ENCODE assay signal across 17 cellular contexts in genomic region chr5:150630459-150631325, GRCh38. TPM values are rescaled to one million over a fixed set of nuclear protein-coding genes. Genes with fewer than 3 reads are reported as not detected.
A peak's percentile ranks its signal among the peaks of the same experiment; 100 is the strongest.
DNase-seq lines count a peak whose midpoint lies in the region; ATAC-seq and TF ChIP-seq lines count a peak whose summit lies in the region.
"Had no signal": no experiment of that assay in that cellular context is flagged by ENCODE, and none has a peak within 500 bp of the region (broad histone marks: within the 10 kb centered on the region; RNA-seq: fewer than 3 reads in every experiment).

No MANE protein-coding gene starts in this region.

- dilution Hi-C loops in IMR-90 (cut with HindIII; ENCODE audit: low sequenced_read_pairs, unreplicated experiment): no loop called here

- intact Hi-C loops in IMR-90 (cut with micrococcal nuclease): no loop called here

- peaks cover 22% of the 10 kb centered on the region for H3K9me1 ChIP-seq in IMR-90 (ENCODE audit: insufficient read depth, low read length)

- no peak overlapping the region for H3K4me3 Mint-ChIP-seq in chondrocyte (ENCODE audit: unreplicated experiment)
- H3K4me3 Mint-ChIP-seq: CD8-positive, alpha-beta T cell; stimulated activated effector memory CD8-positive, alpha-beta T cell treated with anti-CD3 and anti-CD28 coated beads, Interleukin-12 subunit alpha, Interleukin-12 subunit beta, amount 100 ng/mL, for 72 hours had no signal

- H3K27me3 Mint-ChIP-seq in chondrocyte (ENCODE audit: low read depth): no peaks in the 10 kb centered on the region

- H2AFZ ChIP-seq in IMR-90 (replicated peaks; ENCODE audit: low read length, poor library complexity) (peak overlapping the region; percentile 1), smooth muscle cell (ENCODE audit: low read depth) (no peak overlapping the region)
- H2AFZ ChIP-seq: parathyroid adenoma had no signal

- H3K27me3 ChIP-seq in IMR-90 (ENCODE audit: control insufficient read depth, insufficient read depth, low read length): no peaks in the 10 kb centered on the region
- H3K27me3 ChIP-seq in smooth muscle cell (ENCODE audit: low read depth): no peaks in the 10 kb centered on the region

- peaks cover 45% of the 10 kb centered on the region for H3K4me1 ChIP-seq in IMR-90 (ENCODE audit: control insufficient read depth, insufficient read depth, low read length)
- H3K4me1 ChIP-seq in smooth muscle cell (ENCODE audit: low read depth): no peaks in the 10 kb centered on the region

- H3K36me3 ChIP-seq in IMR-90 (ENCODE audit: control insufficient read depth, insufficient read depth, low read length) (peaks cover 2% of the 10 kb centered on the region; the same call in 1 of the 2 replicates), smooth muscle cell (ENCODE audit: low read depth) (no peaks in the 10 kb centered on the region)

- POLR2A ChIA-PET in IMR-90 (lab: Charles Lee; ENCODE audit: unreplicated experiment): no interaction called here

- peak overlapping the region; percentile 8 for H3K4ac ChIP-seq in IMR-90 (ENCODE audit: low read depth, low read length)

- TF ChIP-seq POLR2A in IMR-90 (IDR thresholded peaks at IDR 0.05; ENCODE audit: low read depth, low read length): no peak

- DNase-seq in IMR-90 (no peak), chondrocyte (ENCODE audit: low spot score) (no peak), left lobe of liver (ENCODE audit: low spot score) (no peak), smooth muscle cell (lab: John Stamatoyannopoulos, UW; ENCODE audit: unreplicated experiment) (no peak), dedifferentiated amniotic fluid mesenchymal stem cell (ENCODE audit: extremely low spot score) (no peak), NCI-H2227 (lab: John Stamatoyannopoulos, UW; ENCODE audit: unreplicated experiment) (no peak), NOMO-1 treated with DMSO at 0.1 percent for 48 hours (lab: John Stamatoyannopoulos, UW; ENCODE audit: unreplicated experiment) (no peak)
- DNase-seq: activated effector memory CD4-positive, alpha-beta T cell treated with anti-CD3 and anti-CD28 coated beads, Interleukin-2, amount 50 U/mL, for 16 hours; CD8-positive, alpha-beta T cell; EL; Kasumi-1; NCI-H1105 treated with DMSO at 0.1 percent for 48 hours; T-helper 2 cell had no signal

- CTCF ChIA-PET in IMR-90 (lab: Yijun Ruan, JAX): interaction anchor here (0.5 kb wide), 1 partner anchor 1104 kb away, joined by 10 read pairs; no protein-coding TSS in a partner anchor

- in situ Hi-C loops in IMR-90 (cut with MboI; ENCODE audit: low sequenced_read_pairs): no loop called here

- no peak overlapping the region for H3K56ac ChIP-seq in IMR-90 (ENCODE audit: extremely low read depth, insufficient read depth, low read length)

- H3K4me2 ChIP-seq in IMR-90 (ENCODE audit: low read depth, low read length) (no peak overlapping the region), smooth muscle cell (peak overlapping the region; percentile 25)

- peaks cover 9% of the 10 kb centered on the region for H3F3A ChIP-seq in smooth muscle cell (ENCODE audit: low read depth)

- 0 out of 2 replicates have a peak overlapping the region, but pooled peaks have one; percentile 14 for H2BK20ac ChIP-seq in IMR-90 (ENCODE audit: low read depth, low read length)

- peak overlapping the region; percentile 84 for H2AK5ac ChIP-seq in IMR-90 (ENCODE audit: low read depth, low read length)

- no peak for TF ChIP-seq CTCF in IMR-90 (conservative IDR thresholded peaks at IDR 0.05; ENCODE audit: low read depth, low read length)
- no peak for TF ChIP-seq CTCF in chondrocyte (IDR thresholded peaks at IDR 0.05)
- no peak for TF ChIP-seq CTCF in smooth muscle cell (IDR thresholded peaks at IDR 0.05; ENCODE audit: borderline replicate concordance, insufficient read depth, poor library complexity, severe bottlenecking)

- peak overlapping the region; percentile 77 for H3K27ac Mint-ChIP-seq in chondrocyte (ENCODE audit: unreplicated experiment)
- H3K27ac Mint-ChIP-seq: CD8-positive, alpha-beta T cell; stimulated activated effector memory CD8-positive, alpha-beta T cell treated with anti-CD3 and anti-CD28 coated beads, Interleukin-12 subunit alpha, Interleukin-12 subunit beta, amount 100 ng/mL, for 72 hours had no signal

- H3K27ac ChIP-seq in IMR-90 (ENCODE audit: insufficient read depth, low read length): no peak overlapping the region
- H3K27ac ChIP-seq in smooth muscle cell (ENCODE audit: low read depth): peak overlapping the region; percentile 29
- H3K27ac ChIP-seq: parathyroid adenoma had no signal

- no TSS peak for BruUV-seq in IMR-90 (replicated peaks; lab: Mats Ljungman, UMichigan)

- no peak overlapping the region for H2BK15ac ChIP-seq in IMR-90 (ENCODE audit: low read depth, low read length)

- H3K23ac ChIP-seq in IMR-90 (ENCODE audit: low read depth, low read length): no peak overlapping the region

- H3K4me1 Mint-ChIP-seq in chondrocyte (ENCODE audit: low read depth): peaks cover 89% of the 10 kb centered on the region
- H3K4me1 Mint-ChIP-seq: stimulated activated effector memory CD8-positive, alpha-beta T cell treated with anti-CD3 and anti-CD28 coated beads, Interleukin-12 subunit alpha, Interleukin-12 subunit beta, amount 100 ng/mL, for 72 hours had no signal

- no peak overlapping the region for H4K91ac ChIP-seq in IMR-90 (ENCODE audit: insufficient read depth, low read depth, low read length)

- H4K5ac ChIP-seq in IMR-90 (ENCODE audit: low read depth, low read length): no peak overlapping the region

- H3K9me3 ChIP-seq in IMR-90 (ENCODE audit: control insufficient read depth, insufficient read depth, low read length) (no peaks in the 10 kb centered on the region), smooth muscle cell (replicated peaks; ENCODE audit: low read depth) (no peaks in the 10 kb centered on the region)

- H3K18ac ChIP-seq in IMR-90 (ENCODE audit: low read depth, low read length): no peak overlapping the region

- peak overlapping the region; percentile 30; the same call in 1 of the 2 replicates for H2BK120ac ChIP-seq in IMR-90 (ENCODE audit: low read depth, low read length)

- H2AK9ac ChIP-seq in IMR-90 (replicated peaks; ENCODE audit: low read depth, low read length, poor library complexity): peak overlapping the region; percentile 71

- WGBS in IMR-90 (ENCODE audit: extremely low coverage in 2 of 2, insufficient read length in 1 of 2), 2 experiments: 78% methylated on average over 4 of the region's 9 CpGs; no CpG with 5 or more reads in 1 of the 2 experiments
- 65% methylated on average over 9 of the region's 9 CpGs for WGBS in smooth muscle cell (ENCODE audit: low lambda C conversion rate)

- TF ChIP-seq RAD21 in IMR-90 (IDR thresholded peaks at IDR 0.05; ENCODE audit: low read length): no peak

- H3K36me3 Mint-ChIP-seq in chondrocyte (ENCODE audit: low read depth): peaks cover 6% of the 10 kb centered on the region
- H3K36me3 Mint-ChIP-seq: CD8-positive, alpha-beta T cell; stimulated activated effector memory CD8-positive, alpha-beta T cell treated with anti-CD3 and anti-CD28 coated beads, Interleukin-12 subunit alpha, Interleukin-12 subunit beta, amount 100 ng/mL, for 72 hours had no signal

- H3K14ac ChIP-seq in IMR-90 (replicated peaks; ENCODE audit: low read depth, low read length): peak overlapping the region; percentile 25; the same call in 1 of the 2 replicates

- no peak overlapping the region; the same call in 1 of the 2 replicates for H3K9ac ChIP-seq in IMR-90 (ENCODE audit: low read depth, low read length)
- H3K9ac ChIP-seq in smooth muscle cell (ENCODE audit: low read depth): no peak overlapping the region
- H3K9ac ChIP-seq: parathyroid adenoma had no signal

- H4K20me1 ChIP-seq in IMR-90 (ENCODE audit: insufficient read depth, low read length): no peaks in the 10 kb centered on the region; the same call in 1 of the 2 replicates
- H4K20me1 ChIP-seq in smooth muscle cell (ENCODE audit: low read depth): peaks cover 71% of the 10 kb centered on the region

- H3K4me3 ChIP-seq in IMR-90 (ENCODE audit: insufficient read depth, low read depth, low read length): no peak overlapping the region
- H3K4me3 ChIP-seq in smooth muscle cell: no peak overlapping the region

- H3K79me2 ChIP-seq in smooth muscle cell (ENCODE audit: low read depth): peaks cover 63% of the 10 kb centered on the region

- 0 out of 2 replicates have a peak, but pooled peaks have one; percentile 9 for ATAC-seq in IMR-90 (ENCODE audit: low read depth)
- ATAC-seq in left lobe of liver: peak; percentile 63
- ATAC-seq in GM18511 (IDR thresholded peaks at IDR 0.05; ENCODE audit: unreplicated experiment): no peak
- ATAC-seq: activated CD4-positive, CD25-positive, alpha-beta regulatory T cell treated with anti-CD3 and anti-CD28 coated beads, Interleukin-2, amount 50 U/mL, for 24 hours; CD8-positive, alpha-beta T cell; stimulated activated effector memory CD8-positive, alpha-beta T cell treated with anti-CD3 and anti-CD28 coated beads, Interleukin-12 subunit alpha, Interleukin-12 subunit beta, amount 100 ng/mL, for 72 hours had no signal

- no peaks in the 10 kb centered on the region; a peak in 1 of 4 replicates for H3K79me1 ChIP-seq in IMR-90 (ENCODE audit: low read depth in 1 of 2, low read length in 2 of 2)

- H3K9me3 Mint-ChIP-seq in chondrocyte (ENCODE audit: low read depth): no peaks in the 10 kb centered on the region
- H3K9me3 Mint-ChIP-seq: CD8-positive, alpha-beta T cell; stimulated activated effector memory CD8-positive, alpha-beta T cell treated with anti-CD3 and anti-CD28 coated beads, Interleukin-12 subunit alpha, Interleukin-12 subunit beta, amount 100 ng/mL, for 72 hours had no signal

- 0 out of 4 replicates have a peak overlapping the region, but pooled peaks of 1 of the 2 experiments have one; percentile 26 for H4K8ac ChIP-seq in IMR-90 (ENCODE audit: low read depth in 2 of 2, low read length in 2 of 2)

- peak overlapping the region; percentile 18 for H2BK5ac ChIP-seq in IMR-90 (ENCODE audit: low read depth, low read length, poor library complexity, severe bottlenecking)

TF ChIP-seq in IMR-90, 13 proteins besides CTCF, POLR2A, EP300 and RAD21 (continues in another document):
- TF ChIP-seq FOS (IDR thresholded peaks at IDR 0.05; ENCODE audit: low read depth, low read length): no peak
- TF ChIP-seq NFE2L2 (IDR thresholded peaks at IDR 0.05; ENCODE audit: low read depth, low read length): no peak

RNA-seq across cellular contexts. Expression of gene SYNPO, which starts 9.8 kb away (rescaled TPM):
- total RNA-seq in IMR-90 (2012; rRNA removed): 3.0 and 3.1 TPM in 2 replicates
- polyA plus RNA-seq in IMR-90 (2012; rRNA removed): 22.6 and 24.8 TPM in 2 replicates
- polyA plus RNA-seq in IMR-90 (2012; cell fraction: cytosol; rRNA removed): 10.2 and 21.0 TPM in 2 replicates
- 33.0 and 36.8 TPM in 2 replicates for polyA plus RNA-seq in IMR-90 (2012; cell fraction: nucleus; rRNA removed; ENCODE audit: low replicate concordance)
- 156 to 198 TPM (median 195 TPM) in 3 replicates for total RNA-seq in chondrocyte
- 51.7 TPM for total RNA-seq in left lobe of liver
- total RNA-seq in smooth muscle cell: 30.5 and 46.4 TPM in 2 replicates
- polyA plus RNA-seq in smooth muscle cell: 34.2 and 36.9 TPM in 2 replicates

RNA-seq across cellular contexts. Expression of gene MYOZ3, which starts 30.4 kb away (rescaled TPM):
- total RNA-seq in IMR-90 (2012; rRNA removed) (under 0.01 TPM in 2 replicates), chondrocyte (1.9 to 3.3 TPM (median 2.0 TPM) in 3 replicates), left lobe of liver (0.18 TPM), smooth muscle cell (6.4 and 8.2 TPM in 2 replicates)
- polyA plus RNA-seq in IMR-90 (2012; rRNA removed) (0.24 TPM in 2 replicates), smooth muscle cell (7.9 and 12.2 TPM in 2 replicates)
- 0.02 and 0.04 TPM in 2 replicates for polyA plus RNA-seq in IMR-90 (2012; cell fraction: cytosol; rRNA removed)
- 0.16 and 0.25 TPM in 2 replicates for polyA plus RNA-seq in IMR-90 (2012; cell fraction: nucleus; rRNA removed; ENCODE audit: low replicate concordance)
- total RNA-seq: CD8-positive, alpha-beta T cell had no signal
